In genomic region chr4:1784789-1785591, GRCh38 we compare ENCODE assay signal across 1 cellular context.
TF ChIP-seq lines count a peak whose summit lies in the region.

No MANE protein-coding gene starts in this region.

TF ChIP-seq in HepG2, 621 proteins besides CTCF, POLR2A, EP300 and RAD21 (continued from another document and continues in another):
- TF ChIP-seq TBX2 (CRISPR knock-in tag; IDR thresholded peaks at IDR 0.05; ENCODE audit: borderline replicate concordance) (peak; percentile 76), ZNF350 (CRISPR knock-in tag; IDR thresholded peaks at IDR 0.05; ENCODE audit: borderline replicate concordance, low read depth) (peak; percentile 83; the same call in 1 of the 2 replicates), ZNF7 (CRISPR knock-in tag; IDR thresholded peaks at IDR 0.05) (no peak), ZNF567 (CRISPR knock-in tag; IDR thresholded peaks at IDR 0.05; ENCODE audit: borderline replicate concordance) (no peak), ZNF431 (CRISPR knock-in tag; IDR thresholded peaks at IDR 0.05; ENCODE audit: borderline replicate concordance, low read depth) (no peak), MYC (CRISPR knock-in tag; IDR thresholded peaks at IDR 0.05; ENCODE audit: borderline replicate concordance) (peak; percentile 34; the same call in 1 of the 2 replicates), IRF9 (CRISPR knock-in tag; IDR thresholded peaks at IDR 0.05; ENCODE audit: borderline replicate concordance) (peak; percentile 74), ZNF264 (CRISPR knock-in tag; IDR thresholded peaks at IDR 0.05) (peak; percentile 51; the same call in 1 of the 2 replicates), ZBTB39 (CRISPR knock-in tag; IDR thresholded peaks at IDR 0.05) (no peak), KLF11 (CRISPR knock-in tag; IDR thresholded peaks at IDR 0.05) (0 out of 2 replicates have a peak, but pooled peaks have one; percentile 5), KAT7 (CRISPR knock-in tag; IDR thresholded peaks at IDR 0.05; ENCODE audit: borderline replicate concordance) (no peak), ZNF766 (CRISPR knock-in tag; IDR thresholded peaks at IDR 0.05; ENCODE audit: borderline replicate concordance) (no peak), ZNF468 (CRISPR knock-in tag; IDR thresholded peaks at IDR 0.05) (0 out of 2 replicates have a peak, but pooled peaks have one; percentile 29), ZNF354B (CRISPR knock-in tag; IDR thresholded peaks at IDR 0.05) (no peak), HNRNPUL1 (IDR thresholded peaks at IDR 0.05; ENCODE audit: low read depth, low read length) (no peak), ZBTB1 (CRISPR knock-in tag; IDR thresholded peaks at IDR 0.05; ENCODE audit: borderline replicate concordance) (no peak), ZNF883 (CRISPR knock-in tag; IDR thresholded peaks at IDR 0.05; ENCODE audit: not compliant biosample characterization) (no peak), ZNF484 (CRISPR knock-in tag; IDR thresholded peaks at IDR 0.05; ENCODE audit: borderline replicate concordance, low read depth) (no peak), STAT5B (CRISPR knock-in tag; IDR thresholded peaks at IDR 0.05) (no peak), NR1H2 (CRISPR knock-in tag; IDR thresholded peaks at IDR 0.05; ENCODE audit: borderline replicate concordance, low read depth) (no peak), JUND (CRISPR knock-in tag; IDR thresholded peaks at IDR 0.05) (peak; percentile 9; the same call in 1 of the 2 replicates), ZNF292 (CRISPR knock-in tag; IDR thresholded peaks at IDR 0.05; ENCODE audit: borderline replicate concordance, low read depth) (peak; percentile 77), CREB1 (IDR thresholded peaks at IDR 0.05) (no peak), CREB1 (CRISPR knock-in tag; IDR thresholded peaks at IDR 0.05) (no peak), ETV6 (CRISPR knock-in tag; conservative IDR thresholded peaks at IDR 0.05) (no peak), ZBED4 (CRISPR knock-in tag; IDR thresholded peaks at IDR 0.05; ENCODE audit: borderline replicate concordance) (0 out of 2 replicates have a peak, but pooled peaks have one; percentile 23), MTERF4 (CRISPR knock-in tag; IDR thresholded peaks at IDR 0.05) (peak; percentile 91; the same call in 1 of the 2 replicates), SALL2 (CRISPR knock-in tag; IDR thresholded peaks at IDR 0.05) (peak; percentile 34), FIP1L1 (IDR thresholded peaks at IDR 0.05; ENCODE audit: borderline replicate concordance, insufficient read depth, low read depth, low read length) (no peak), MED1 (CRISPR knock-in tag; IDR thresholded peaks at IDR 0.05) (peak; percentile 89), ZNF207 (IDR thresholded peaks at IDR 0.05; ENCODE audit: borderline replicate concordance) (no peak), HDAC1 (CRISPR knock-in tag; IDR thresholded peaks at IDR 0.05) (peak; percentile 38; the same call in 1 of the 2 replicates), JARID2 (CRISPR knock-in tag; IDR thresholded peaks at IDR 0.05; ENCODE audit: insufficient replicate concordance) (no peak), ZNF280D (CRISPR knock-in tag; IDR thresholded peaks at IDR 0.05) (no peak), SATB2 (CRISPR knock-in tag; IDR thresholded peaks at IDR 0.05) (no peak), ZSCAN25 (CRISPR knock-in tag; IDR thresholded peaks at IDR 0.05) (peak; percentile 58; the same call in 1 of the 2 replicates), ARID2 (CRISPR knock-in tag; IDR thresholded peaks at IDR 0.05; ENCODE audit: borderline replicate concordance) (no peak), FOXJ3 (CRISPR knock-in tag; IDR thresholded peaks at IDR 0.05; ENCODE audit: borderline replicate concordance) (peak; percentile 39; the same call in 1 of the 2 replicates), ZNF331 (CRISPR knock-in tag; IDR thresholded peaks at IDR 0.05) (no peak)
- TF ChIP-seq, protein P1, sequence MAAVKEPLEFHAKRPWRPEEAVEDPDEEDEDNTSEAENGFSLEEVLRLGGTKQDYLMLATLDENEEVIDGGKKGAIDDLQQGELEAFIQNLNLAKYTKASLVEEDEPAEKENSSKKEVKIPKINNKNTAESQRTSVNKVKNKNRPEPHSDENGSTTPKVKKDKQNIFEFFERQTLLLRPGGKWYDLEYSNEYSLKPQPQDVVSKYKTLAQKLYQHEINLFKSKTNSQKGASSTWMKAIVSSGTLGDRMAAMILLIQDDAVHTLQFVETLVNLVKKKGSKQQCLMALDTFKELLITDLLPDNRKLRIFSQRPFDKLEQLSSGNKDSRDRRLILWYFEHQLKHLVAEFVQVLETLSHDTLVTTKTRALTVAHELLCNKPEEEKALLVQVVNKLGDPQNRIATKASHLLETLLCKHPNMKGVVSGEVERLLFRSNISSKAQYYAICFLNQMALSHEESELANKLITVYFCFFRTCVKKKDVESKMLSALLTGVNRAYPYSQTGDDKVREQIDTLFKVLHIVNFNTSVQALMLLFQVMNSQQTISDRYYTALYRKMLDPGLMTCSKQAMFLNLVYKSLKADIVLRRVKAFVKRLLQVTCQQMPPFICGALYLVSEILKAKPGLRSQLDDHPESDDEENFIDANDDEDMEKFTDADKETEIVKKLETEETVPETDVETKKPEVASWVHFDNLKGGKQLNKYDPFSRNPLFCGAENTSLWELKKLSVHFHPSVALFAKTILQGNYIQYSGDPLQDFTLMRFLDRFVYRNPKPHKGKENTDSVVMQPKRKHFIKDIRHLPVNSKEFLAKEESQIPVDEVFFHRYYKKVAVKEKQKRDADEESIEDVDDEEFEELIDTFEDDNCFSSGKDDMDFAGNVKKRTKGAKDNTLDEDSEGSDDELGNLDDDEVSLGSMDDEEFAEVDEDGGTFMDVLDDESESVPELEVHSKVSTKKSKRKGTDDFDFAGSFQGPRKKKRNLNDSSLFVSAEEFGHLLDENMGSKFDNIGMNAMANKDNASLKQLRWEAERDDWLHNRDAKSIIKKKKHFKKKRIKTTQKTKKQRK (IDR thresholded peaks at IDR 0.05; ENCODE audit: low read length), result no peak
- TF ChIP-seq, protein P2, sequence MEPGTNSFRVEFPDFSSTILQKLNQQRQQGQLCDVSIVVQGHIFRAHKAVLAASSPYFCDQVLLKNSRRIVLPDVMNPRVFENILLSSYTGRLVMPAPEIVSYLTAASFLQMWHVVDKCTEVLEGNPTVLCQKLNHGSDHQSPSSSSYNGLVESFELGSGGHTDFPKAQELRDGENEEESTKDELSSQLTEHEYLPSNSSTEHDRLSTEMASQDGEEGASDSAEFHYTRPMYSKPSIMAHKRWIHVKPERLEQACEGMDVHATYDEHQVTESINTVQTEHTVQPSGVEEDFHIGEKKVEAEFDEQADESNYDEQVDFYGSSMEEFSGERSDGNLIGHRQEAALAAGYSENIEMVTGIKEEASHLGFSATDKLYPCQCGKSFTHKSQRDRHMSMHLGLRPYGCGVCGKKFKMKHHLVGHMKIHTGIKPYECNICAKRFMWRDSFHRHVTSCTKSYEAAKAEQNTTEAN (CRISPR knock-in tag; conservative IDR thresholded peaks at IDR 0.05), result no peak
- TF ChIP-seq, protein P3, sequence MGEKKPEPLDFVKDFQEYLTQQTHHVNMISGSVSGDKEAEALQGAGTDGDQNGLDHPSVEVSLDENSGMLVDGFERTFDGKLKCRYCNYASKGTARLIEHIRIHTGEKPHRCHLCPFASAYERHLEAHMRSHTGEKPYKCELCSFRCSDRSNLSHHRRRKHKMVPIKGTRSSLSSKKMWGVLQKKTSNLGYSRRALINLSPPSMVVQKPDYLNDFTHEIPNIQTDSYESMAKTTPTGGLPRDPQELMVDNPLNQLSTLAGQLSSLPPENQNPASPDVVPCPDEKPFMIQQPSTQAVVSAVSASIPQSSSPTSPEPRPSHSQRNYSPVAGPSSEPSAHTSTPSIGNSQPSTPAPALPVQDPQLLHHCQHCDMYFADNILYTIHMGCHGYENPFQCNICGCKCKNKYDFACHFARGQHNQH (CRISPR knock-in tag; IDR thresholded peaks at IDR 0.05), result peak; percentile 55; the same call in 1 of the 2 replicates
- TF ChIP-seq, protein P4, sequence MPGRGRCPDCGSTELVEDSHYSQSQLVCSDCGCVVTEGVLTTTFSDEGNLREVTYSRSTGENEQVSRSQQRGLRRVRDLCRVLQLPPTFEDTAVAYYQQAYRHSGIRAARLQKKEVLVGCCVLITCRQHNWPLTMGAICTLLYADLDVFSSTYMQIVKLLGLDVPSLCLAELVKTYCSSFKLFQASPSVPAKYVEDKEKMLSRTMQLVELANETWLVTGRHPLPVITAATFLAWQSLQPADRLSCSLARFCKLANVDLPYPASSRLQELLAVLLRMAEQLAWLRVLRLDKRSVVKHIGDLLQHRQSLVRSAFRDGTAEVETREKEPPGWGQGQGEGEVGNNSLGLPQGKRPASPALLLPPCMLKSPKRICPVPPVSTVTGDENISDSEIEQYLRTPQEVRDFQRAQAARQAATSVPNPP (CRISPR knock-in tag; IDR thresholded peaks at IDR 0.05), result no peak
